19 cellular contexts compared by ENCODE assay signal in the genomic region with DNA sequence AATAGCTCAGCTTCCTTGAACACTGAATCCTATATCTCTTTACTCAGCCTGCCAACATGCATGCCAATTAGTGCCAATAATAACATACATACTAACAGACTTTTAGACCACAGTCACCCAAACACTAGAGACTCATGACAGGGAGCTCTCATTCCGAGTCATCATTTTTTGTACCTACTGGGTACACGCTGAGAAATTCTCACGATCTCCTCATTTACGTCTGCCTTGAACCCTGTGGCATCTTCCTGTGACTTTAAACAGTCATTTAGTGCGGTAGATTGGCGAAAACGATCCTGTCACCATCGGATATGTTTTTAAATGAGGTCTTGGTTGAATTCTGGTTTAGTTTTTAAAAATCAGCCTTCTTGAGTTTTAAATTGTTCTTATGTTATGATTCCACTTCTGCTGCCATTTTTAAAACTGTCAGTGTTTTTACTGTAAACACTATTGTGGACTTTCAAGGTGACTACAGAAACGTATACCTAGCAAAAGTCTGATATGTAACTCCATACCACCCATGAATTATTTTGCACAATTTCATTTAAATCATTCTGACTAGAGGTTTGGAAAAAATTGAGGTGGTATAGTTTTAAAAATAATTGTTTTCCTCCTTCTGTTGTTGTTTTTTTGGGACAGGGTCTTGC.
"Had no signal": no experiment of that assay in that cellular context is flagged by ENCODE, and none has a peak within 500 bp of the region (broad histone marks: within the 10 kb centered on the region; RNA-seq: fewer than 3 reads in every experiment).

No MANE protein-coding gene starts in this region.

- H3K9me3 Mint-ChIP-seq: natural killer cell treated with Interleukin-12 subunit alpha and Interleukin-12 subunit beta and Interleukin-15 and Interleukin-18, amount 100 ng/mL, for 72 hours had no signal

- H3K27ac Mint-ChIP-seq: natural killer cell treated with Interleukin-12 subunit alpha and Interleukin-12 subunit beta and Interleukin-15 and Interleukin-18, amount 100 ng/mL, for 72 hours had no signal

- DNase-seq: effector memory CD4-positive, alpha-beta T cell; heart left ventricle; hippocampal formation; left colon; left ventricle myocardium superior; mesenchymal stem cell; midbrain; psoas muscle; retina; right lobe of liver; stimulated activated CD4-positive, alpha-beta T cell treated with anti-CD3 and anti-CD28 coated beads, Interleukin-4, amount 100 ng/mL, for 4 hours; stimulated activated naive CD4-positive, alpha-beta T cell; stomach; substantia nigra; transverse colon had no signal

- H3K36me3 Mint-ChIP-seq: natural killer cell treated with Interleukin-12 subunit alpha and Interleukin-12 subunit beta and Interleukin-15 and Interleukin-18, amount 100 ng/mL, for 72 hours had no signal

- FAIRE-seq: endometrium, frontal cortex had no signal

- ATAC-seq: esophagus mucosa, heart left ventricle, left colon, left ventricle myocardium superior, psoas muscle, right lobe of liver had no signal

- H3K4me3 Mint-ChIP-seq: natural killer cell treated with Interleukin-12 subunit alpha and Interleukin-12 subunit beta and Interleukin-15 and Interleukin-18, amount 100 ng/mL, for 72 hours had no signal
